ENCODE assay signal across 1 cellular context in genomic region chr7:128017880-128018845, GRCh38.
TF ChIP-seq lines count a peak whose summit lies in the region.

No MANE protein-coding gene starts in this region.

TF ChIP-seq in SK-N-SH treated with all-trans-retinoic acid at 6 μM for 48 hours, 23 proteins besides CTCF, POLR2A, EP300 and RAD21 (continued from another document):
- TF ChIP-seq CSRNP3 (CRISPR knock-in tag; IDR thresholded peaks at IDR 0.05) (no peak), SNAI2 (CRISPR knock-in tag; IDR thresholded peaks at IDR 0.05) (no peak), ZNF8 (CRISPR knock-in tag; IDR thresholded peaks at IDR 0.05) (no peak), ZC3H10 (CRISPR knock-in tag; IDR thresholded peaks at IDR 0.05) (no peak), PPARA (CRISPR knock-in tag; IDR thresholded peaks at IDR 0.05; ENCODE audit: borderline replicate concordance) (no peak), TOX (CRISPR knock-in tag; IDR thresholded peaks at IDR 0.05; ENCODE audit: borderline replicate concordance) (no peak), ZNF565 (CRISPR knock-in tag; conservative IDR thresholded peaks at IDR 0.05; ENCODE audit: low read depth) (no peak), CSDC2 (CRISPR knock-in tag; IDR thresholded peaks at IDR 0.05) (no peak), TCF4 (CRISPR knock-in tag; IDR thresholded peaks at IDR 0.05; ENCODE audit: borderline replicate concordance) (no peak), OSR1 (CRISPR knock-in tag; IDR thresholded peaks at IDR 0.05) (no peak), RARB (CRISPR knock-in tag; IDR thresholded peaks at IDR 0.05) (no peak), ZNF70 (CRISPR knock-in tag; IDR thresholded peaks at IDR 0.05) (no peak), GLIS3 (CRISPR knock-in tag; IDR thresholded peaks at IDR 0.05) (no peak), BACH2 (CRISPR knock-in tag; IDR thresholded peaks at IDR 0.05; ENCODE audit: borderline replicate concordance) (no peak), ARNTL (CRISPR knock-in tag; IDR thresholded peaks at IDR 0.05; ENCODE audit: borderline replicate concordance, low read depth) (no peak), ESRRG (CRISPR knock-in tag; IDR thresholded peaks at IDR 0.05) (no peak)
